23 cellular contexts compared by ENCODE assay signal in genomic region chr11:120285256-120285655, GRCh38. TPM values are rescaled to one million over a fixed set of nuclear protein-coding genes. Genes with fewer than 3 reads are reported as not detected.
"Had no signal": no experiment of that assay in that cellular context is flagged by ENCODE, and none has a peak within 500 bp of the region (broad histone marks: within the 10 kb centered on the region; RNA-seq: fewer than 3 reads in every experiment).

No MANE protein-coding gene starts in this region.

- ATAC-seq: activated CD8-positive, alpha-beta memory T cell treated with anti-CD3 and anti-CD28 coated beads, Interleukin-2, amount 10 ng/mL, durations not matched to agents 7 days and 5 days; T-cell had no signal

- H3K27me3 ChIP-seq: brain microvascular endothelial cell, SJSA1 had no signal

- H3K4me3 ChIP-seq: cardiac muscle cell, SJSA1 had no signal

- DNase-seq: activated B cell treated with CpG ODN at 0.5 μM for 24 hours; activated CD4-positive, alpha-beta T cell treated with anti-CD3 and anti-CD28 coated beads for 1 hour; activated CD4-positive, alpha-beta T cell treated with anti-CD3 and anti-CD28 coated beads, Interleukin-2, amount 10 ng/mL, durations not matched to agents 24 days and 14 days; activated CD4-positive, alpha-beta T cell treated with anti-CD3 and anti-CD28 coated beads, Interleukin-2, amount 50 U/mL, for 48 hours; activated CD8-positive, alpha-beta memory T cell treated with anti-CD3 and anti-CD28 coated beads, Interleukin-2, amount 10 ng/mL, durations not matched to agents 7 days and 5 days; activated effector memory CD4-positive, alpha-beta T cell treated with anti-CD3 and anti-CD28 coated beads, Interleukin-2, amount 50 U/mL, for 16 hours; activated naive CD4-positive, alpha-beta T cell treated with anti-CD3 and anti-CD28 coated beads for 36 hours; activated T-cell treated with anti-CD3 and anti-CD28 coated beads, Interleukin-2, amount 50 U/mL, for 24 hours; brain microvascular endothelial cell; MM.1S; NCI-H1105; NCI-H1436; NCI-H1694 treated with DMSO at 0.1 percent for 48 hours; NCI-H2029 treated with DMSO at 0.1 percent for 48 hours; NCI-H345; NCI-H510A; NCI-H69; SHP77; T-cell; T-helper 2 cell; T1000 had no signal

- H3K36me3 ChIP-seq: brain microvascular endothelial cell, cardiac muscle cell, SJSA1 had no signal

- H3K4me1 ChIP-seq: SJSA1 had no signal

- H3K9me3 ChIP-seq: SJSA1 had no signal

- H3K27ac ChIP-seq: brain microvascular endothelial cell, cardiac muscle cell, SJSA1 had no signal

RNA-seq across cellular contexts. Expression of gene POU2F3, which starts 45.3 kb away (rescaled TPM):
- total RNA-seq: activated B cell treated with CpG ODN at 0.5 μM for 24 hours; activated CD4-positive, alpha-beta T cell treated with anti-CD3 and anti-CD28 coated beads, Interleukin-2, amount 10 ng/mL, durations not matched to agents 24 days and 14 days; activated CD8-positive, alpha-beta memory T cell treated with anti-CD3 and anti-CD28 coated beads, Interleukin-2, amount 10 ng/mL, durations not matched to agents 7 days and 5 days; activated naive CD4-positive, alpha-beta T cell treated with anti-CD3 and anti-CD28 coated beads for 36 hours; SJSA1; T-cell had no signal
